Comparison of ENCODE assay signal across 14 cellular contexts in genomic region chr5:101009758-101010519, GRCh38.
DNase-seq lines count a peak whose midpoint lies in the region; ATAC-seq and TF ChIP-seq lines count a peak whose summit lies in the region.
"Had no signal": no experiment of that assay in that cellular context is flagged by ENCODE, and none has a peak within 500 bp of the region (broad histone marks: within the 10 kb centered on the region; RNA-seq: fewer than 3 reads in every experiment).

No MANE protein-coding gene starts in this region.

- H3K9me3 Mint-ChIP-seq in nephron progenitor cell (peaks cover 9% of the 10 kb centered on the region), natural killer cell (no peaks in the 10 kb centered on the region)
- H3K9me3 Mint-ChIP-seq: T-cell had no signal

- intact Hi-C loops in natural killer cell (cut with micrococcal nuclease) = no loop called here

- peak; percentile 94 for ATAC-seq in GM19043 (IDR thresholded peaks at IDR 0.05; ENCODE audit: low read depth, unreplicated experiment)
- peak; percentile 97 for ATAC-seq in HG02588 (IDR thresholded peaks at IDR 0.05; ENCODE audit: unreplicated experiment)
- peak; percentile 96 for ATAC-seq in HG03565 (IDR thresholded peaks at IDR 0.05; ENCODE audit: unreplicated experiment)
- ATAC-seq in natural killer cell = no peak
- no peak for ATAC-seq in HG02970 (IDR thresholded peaks at IDR 0.05; ENCODE audit: low FRiP score, unreplicated experiment)
- ATAC-seq: K562, T-cell had no signal

- H3K27ac Mint-ChIP-seq in nephron progenitor cell (peak overlapping the region; percentile 11), natural killer cell (no peak overlapping the region)
- H3K27ac Mint-ChIP-seq: brain, T-cell had no signal

- no peak for DNase-seq in nephron progenitor cell
- no peak for DNase-seq in natural killer cell
- DNase-seq in NCI-H1105 treated with DMSO at 0.1 percent for 48 hours (lab: John Stamatoyannopoulos, UW) = no peak
- DNase-seq in activated CD4-positive, CD25-positive, alpha-beta regulatory T cell (lab: John Stamatoyannopoulos, UW) = no peak
- DNase-seq: DMS 273 treated with DMSO at 0.1 percent for 48 hours, GM23248, NCI-H446, T-cell had no signal

- H3K4me3 Mint-ChIP-seq in nephron progenitor cell (no peak overlapping the region), natural killer cell (no peak overlapping the region)
- H3K4me3 Mint-ChIP-seq: brain, T-cell had no signal

- no peak for TF ChIP-seq CTCF in nephron progenitor cell (IDR thresholded peaks at IDR 0.05)
- TF ChIP-seq CTCF in natural killer cell (IDR thresholded peaks at IDR 0.05) = no peak

- H3K4me1 Mint-ChIP-seq in nephron progenitor cell (no peaks in the 10 kb centered on the region), natural killer cell (no peaks in the 10 kb centered on the region)
- H3K4me1 Mint-ChIP-seq: brain, T-cell had no signal

- H3K36me3 Mint-ChIP-seq in nephron progenitor cell (ENCODE audit: low read depth) (no peaks in the 10 kb centered on the region), natural killer cell (no peaks in the 10 kb centered on the region)
- H3K36me3 Mint-ChIP-seq: T-cell had no signal

- H3K27me3 Mint-ChIP-seq in nephron progenitor cell (ENCODE audit: low read depth, poor library complexity) (no peaks in the 10 kb centered on the region), natural killer cell (ENCODE audit: low read depth in 2 of 2) (no peaks in the 10 kb centered on the region)
- H3K27me3 Mint-ChIP-seq: T-cell had no signal

Comparison
In these comparisons a context has a peak if more than half of its experiments do, and no peak if none do; other contexts are left out.
1. ATAC-seq: peak in GM19043 (single experiment), HG02588 (single experiment) and HG03565 (single experiment); none in natural killer cell (0 of 3) and HG02970 (single experiment).